Comparison of ENCODE assay signal across 9 cellular contexts in genomic region chr3:39149498-39150169, GRCh38. TPM values are rescaled to one million over a fixed set of nuclear protein-coding genes. Genes with fewer than 3 reads are reported as not detected.
DNase-seq lines count a peak whose midpoint lies in the region; ATAC-seq and TF ChIP-seq lines count a peak whose summit lies in the region.
"Had no signal": no experiment of that assay in that cellular context is flagged by ENCODE, and none has a peak within 500 bp of the region (broad histone marks: within the 10 kb centered on the region; RNA-seq: fewer than 3 reads in every experiment).

No MANE protein-coding gene starts in this region.

- H3K27me3 ChIP-seq in iPS-20b (ENCODE audit: insufficient read depth, low read length) = peaks cover 6% of the 10 kb centered on the region; the same call in 1 of the 2 replicates
- H3K27me3 ChIP-seq in spleen (replicated peaks in 1 of 7) = no peaks in the 10 kb centered on the region

- no peak for DNase-seq in HFF-Myc (ENCODE audit: extremely low read depth, low read depth)
- no peak for DNase-seq in WTC11 (ENCODE audit: low spot score)
- DNase-seq in spleen = no peak
- no peak for DNase-seq in NCI-H2227 treated with DMSO at 0.1 percent for 48 hours (lab: John Stamatoyannopoulos, UW)
- no peak for DNase-seq in NCI-H510A (lab: John Stamatoyannopoulos, UW)
- no peak for DNase-seq in NCI-H345 (lab: John Stamatoyannopoulos, UW)

- no peak for ATAC-seq in WTC11
- ATAC-seq in GM21515 (IDR thresholded peaks at IDR 0.05; ENCODE audit: unreplicated experiment) = no peak

- no peak overlapping the region for H3K27ac ChIP-seq in iPS-20b (ENCODE audit: low read length)
- H3K27ac ChIP-seq in spleen = peak overlapping the region; percentile 15 to 100 (median 98)

- peak overlapping the region; percentile 16; the same call in 1 of the 2 replicates for H3K9ac ChIP-seq in iPS-20b (ENCODE audit: low read depth, low read length)

- CTCF ChIA-PET in WTC11 (lab: Charles Lee) = interaction anchor here (1.0 to 2.5 kb wide), 2 partner anchors 13 to 41 kb away, joined by 3 to 12 read pairs; no protein-coding TSS in a partner anchor

- peaks cover 51% of the 10 kb centered on the region for H3K4me1 ChIP-seq in iPS-20b (ENCODE audit: insufficient read depth, low read length)
- peaks cover 71 to 92% (median 87%) of the 10 kb centered on the region in 6 donors for H3K4me1 ChIP-seq in spleen

- H3K9me3 ChIP-seq in iPS-20b (ENCODE audit: insufficient read depth, low read depth, low read length) (no peaks in the 10 kb centered on the region), spleen (no peaks in the 10 kb centered on the region)

- TF ChIP-seq POLR2A in spleen (IDR thresholded peaks at IDR 0.05) = no peak

- peaks cover 12% of the 10 kb centered on the region for H3K36me3 Mint-ChIP-seq in WTC11

- intact Hi-C loops in spleen (cut with DNase I; ENCODE audit: low total_unique reads) = no loop called here

- peak overlapping the region; percentile 84 for H3K27ac Mint-ChIP-seq in WTC11

- peak overlapping the region; percentile 78 for H3K4me3 ChIP-seq in HFF-Myc (replicated peaks; ENCODE audit: low read depth, low read length)
- H3K4me3 ChIP-seq in iPS-20b (ENCODE audit: low read length) = no peak overlapping the region; the same call in 1 of the 2 replicates
- peak overlapping the region in 1 of 8 donors; percentile 95 for H3K4me3 ChIP-seq in spleen

- no peaks in the 10 kb centered on the region for H3K27me3 Mint-ChIP-seq in WTC11 (ENCODE audit: low read depth)

- 81 to 92% (median 85%) methylated on average over 3 of the region's 3 CpGs for WGBS in spleen, 5 donors

- peaks cover 71% of the 10 kb centered on the region for H3K4me1 Mint-ChIP-seq in WTC11

- TF ChIP-seq CTCF in HFF-Myc (IDR thresholded peaks at IDR 0.05; ENCODE audit: low read depth, low read length, missing control alignments) (no peak), WTC11 (IDR thresholded peaks at IDR 0.05) (no peak), spleen (IDR thresholded peaks at IDR 0.05 in 8 of 11, conservative IDR thresholded peaks at IDR 0.05 in 3 of 11) (no peak)

- no peaks in the 10 kb centered on the region for H3K9me3 Mint-ChIP-seq in WTC11

- peaks cover 19% of the 10 kb centered on the region for H3K36me3 ChIP-seq in iPS-20b (ENCODE audit: insufficient read depth, low read depth, low read length)
- peaks cover 0 to 21% (median 15%) of the 10 kb centered on the region in 6 donors for H3K36me3 ChIP-seq in spleen

- POLR2A ChIA-PET in WTC11 (lab: Charles Lee) = no interaction called here

- no peak overlapping the region for H3K4me3 Mint-ChIP-seq in WTC11

TF ChIP-seq in WTC11, 78 proteins besides CTCF, POLR2A, EP300 and RAD21:
- no peak for TF ChIP-seq ZNF512 (CRISPR knock-in tag; IDR thresholded peaks at IDR 0.05; ENCODE audit: borderline replicate concordance)
- TF ChIP-seq STAT6 (CRISPR knock-in tag; conservative IDR thresholded peaks at IDR 0.05; ENCODE audit: low read depth) = no peak

RNA-seq across cellular contexts. Expression of gene CSRNP1, which starts 3.8 kb away (rescaled TPM):
- 8.0 to 8.7 TPM (median 8.5 TPM) in 3 replicates for total RNA-seq in WTC11 (2021)
- 10 to 100 TPM; 18.2 to 57.0 (median 34.6) TPM for total RNA-seq in spleen
- 10 to 100 TPM in 2 of 3 donors, 1 to 10 TPM in 1; 7.1 to 15.1 (median 10.2) TPM for polyA plus RNA-seq in spleen

RNA-seq across cellular contexts. Expression of gene TTC21A, which starts 42.2 kb away (rescaled TPM):
- total RNA-seq in WTC11 (2021) (3.8 to 4.6 TPM (median 4.4 TPM) in 3 replicates), spleen (10 to 100 TPM; 11.6 to 17.5 (median 13.2) TPM)
- polyA plus RNA-seq in spleen = 10 to 100 TPM; 15.2 to 34.3 (median 18.6) TPM

RNA-seq across cellular contexts. Expression of gene GORASP1, which starts 42.2 kb away (rescaled TPM):
- total RNA-seq in WTC11 (2021) = 44.6 to 50.7 TPM (median 47.4 TPM) in 3 replicates
- total RNA-seq in spleen = 10 to 100 TPM; 47.3 to 74.5 (median 65.5) TPM
- 10 to 100 TPM; 20.6 to 35.5 (median 26.3) TPM for polyA plus RNA-seq in spleen

RNA-seq across cellular contexts. Expression of gene XIRP1, which starts 42.8 kb away (rescaled TPM):
- total RNA-seq in WTC11 (2021) (not detected in 3 replicates), spleen (under 1 TPM in 4 of 7 donors, not detected in 3; 0.09 to 0.70 (median 0.39) TPM)
- polyA plus RNA-seq in spleen = under 1 TPM; 0.06 to 0.30 (median 0.12) TPM
- total RNA-seq: NCI-H460 had no signal
